10 cellular contexts compared by ENCODE assay signal in genomic region chr2:54577035-54577434, GRCh38.
DNase-seq lines count a peak whose midpoint lies in the region; ATAC-seq lines count a peak whose summit lies in the region.
"Had no signal": no experiment of that assay in that cellular context is flagged by ENCODE, and none has a peak within 500 bp of the region (broad histone marks: within the 10 kb centered on the region; RNA-seq: fewer than 3 reads in every experiment).

No MANE protein-coding gene starts in this region.

- no peaks in the 10 kb centered on the region for H3K9me3 Mint-ChIP-seq in activated T-helper 1 cell treated with anti-CD3 and anti-CD28 coated beads, Interleukin-12 subunit alpha, Interleukin-12 subunit beta, Interleukin-2, Interleukin-4 antibody, amounts not matched to agents 30 ng/mL and 10 ng/mL and 1 ng/mL, durations not matched to agents 14 hours and 24 hours and 36 hours
- H3K9me3 Mint-ChIP-seq: nephron progenitor cell had no signal

- ATAC-seq in HG02852 (IDR thresholded peaks at IDR 0.05; ENCODE audit: unreplicated experiment) = no peak
- no peak for ATAC-seq in GM19455 (IDR thresholded peaks at IDR 0.05; ENCODE audit: unreplicated experiment)

- no peak overlapping the region for H3K4me3 Mint-ChIP-seq in activated T-helper 1 cell treated with anti-CD3 and anti-CD28 coated beads, Interleukin-12 subunit alpha, Interleukin-12 subunit beta, Interleukin-2, Interleukin-4 antibody, amounts not matched to agents 30 ng/mL and 10 ng/mL and 1 ng/mL, durations not matched to agents 14 hours and 24 hours and 36 hours
- H3K4me3 Mint-ChIP-seq: nephron progenitor cell had no signal

- intact Hi-C loops in activated T-helper 1 cell treated with anti-CD3 and anti-CD28 coated beads, Interleukin-12 subunit alpha, Interleukin-12 subunit beta, Interleukin-2, Interleukin-4 antibody, amounts not matched to agents 30 ng/mL and 10 ng/mL and 1 ng/mL, durations not matched to agents 14 hours and 24 hours and 36 hours (cut with micrococcal nuclease) = loop anchor here (10.0 kb wide), 2 partner anchors 612 to 1038 kb away; partner anchors contain the start of gene PPP4R3B

- peak; percentile 82 for DNase-seq in COR-L47 (lab: John Stamatoyannopoulos, UW)
- DNase-seq in M059J (ENCODE audit: low read depth) = peak; percentile 36
- no peak for DNase-seq in activated T-helper 1 cell treated with anti-CD3 and anti-CD28 coated beads, Interleukin-12 subunit alpha, Interleukin-12 subunit beta, Interleukin-2, Interleukin-4 antibody, amounts not matched to agents 30 ng/mL and 10 ng/mL and 1 ng/mL, durations not matched to agents 14 hours and 24 hours and 36 hours (ENCODE audit: low spot score)
- peak; percentile 77 for DNase-seq in mucosa of gallbladder (ENCODE audit: low spot score)
- no peak for DNase-seq in superior temporal gyrus (ENCODE audit: extremely low spot score)
- DNase-seq in stimulated activated CD4-positive, alpha-beta T cell treated with anti-CD3 and anti-CD28 coated beads, Interleukin-4, amount 100 ng/mL, for 1 hour = no peak
- DNase-seq: activated T-cell treated with anti-CD3 and anti-CD28 coated beads for 4 hours, nephron progenitor cell had no signal

- H3K4me1 Mint-ChIP-seq in activated T-helper 1 cell treated with anti-CD3 and anti-CD28 coated beads, Interleukin-12 subunit alpha, Interleukin-12 subunit beta, Interleukin-2, Interleukin-4 antibody, amounts not matched to agents 30 ng/mL and 10 ng/mL and 1 ng/mL, durations not matched to agents 14 hours and 24 hours and 36 hours (ENCODE audit: low read depth) = peaks cover 96% of the 10 kb centered on the region

- peaks cover 15% of the 10 kb centered on the region for H3K36me3 Mint-ChIP-seq in activated T-helper 1 cell treated with anti-CD3 and anti-CD28 coated beads, Interleukin-12 subunit alpha, Interleukin-12 subunit beta, Interleukin-2, Interleukin-4 antibody, amounts not matched to agents 30 ng/mL and 10 ng/mL and 1 ng/mL, durations not matched to agents 14 hours and 24 hours and 36 hours (ENCODE audit: low read depth)

- H3K27me3 Mint-ChIP-seq in activated T-helper 1 cell treated with anti-CD3 and anti-CD28 coated beads, Interleukin-12 subunit alpha, Interleukin-12 subunit beta, Interleukin-2, Interleukin-4 antibody, amounts not matched to agents 30 ng/mL and 10 ng/mL and 1 ng/mL, durations not matched to agents 14 hours and 24 hours and 36 hours (ENCODE audit: insufficient read depth) = no peaks in the 10 kb centered on the region

- H3K27ac Mint-ChIP-seq in activated T-helper 1 cell treated with anti-CD3 and anti-CD28 coated beads, Interleukin-12 subunit alpha, Interleukin-12 subunit beta, Interleukin-2, Interleukin-4 antibody, amounts not matched to agents 30 ng/mL and 10 ng/mL and 1 ng/mL, durations not matched to agents 14 hours and 24 hours and 36 hours = peak overlapping the region; percentile 84
- H3K27ac Mint-ChIP-seq: nephron progenitor cell had no signal

Comparison
In these comparisons a context has a peak if more than half of its experiments do, and no peak if none do; other contexts are left out.
1. DNase-seq: peak in COR-L47 (single experiment), M059J (single experiment) and mucosa of gallbladder (single experiment); none in activated T-helper 1 cell treated with anti-CD3 and anti-CD28 coated beads, Interleukin-12 subunit alpha, Interleukin-12 subunit beta, Interleukin-2, Interleukin-4 antibody, amounts not matched to agents 30 ng/mL and 10 ng/mL and 1 ng/mL, durations not matched to agents 14 hours and 24 hours and 36 hours (single experiment), superior temporal gyrus (single experiment) and stimulated activated CD4-positive, alpha-beta T cell treated with anti-CD3 and anti-CD28 coated beads, Interleukin-4, amount 100 ng/mL, for 1 hour (single experiment).